Comparison of ENCODE assay signal across 2 cellular contexts in genomic region chr15:21889542-21889941, GRCh38. TPM values are rescaled to one million over a fixed set of nuclear protein-coding genes. Genes with fewer than 3 reads are reported as not detected.
"Had no signal": no experiment of that assay in that cellular context is flagged by ENCODE, and none has a peak within 500 bp of the region (broad histone marks: within the 10 kb centered on the region; RNA-seq: fewer than 3 reads in every experiment).

No MANE protein-coding gene starts in this region.

RNA-seq across cellular contexts. Expression of gene POTEB, which starts 12.0 kb away (rescaled TPM):
- total RNA-seq: G401, GM12878 had no signal
